ENCODE assay signal across 2 cellular contexts in genomic region chr9:83047839-83048775, GRCh38.
TF ChIP-seq lines count a peak whose summit lies in the region.

No MANE protein-coding gene starts in this region.

TF ChIP-seq in HepG2, 621 proteins besides CTCF, POLR2A, EP300 and RAD21:
- TF ChIP-seq PRMT3 (CRISPR knock-in tag; IDR thresholded peaks at IDR 0.05; ENCODE audit: borderline replicate concordance, low read depth) (no peak), ZBTB39 (CRISPR knock-in tag; IDR thresholded peaks at IDR 0.05) (no peak), IRX3 (CRISPR knock-in tag; IDR thresholded peaks at IDR 0.05; ENCODE audit: borderline replicate concordance, low read depth) (no peak), ZFP37 (CRISPR knock-in tag; IDR thresholded peaks at IDR 0.05; ENCODE audit: borderline replicate concordance) (no peak), RAD51 (IDR thresholded peaks at IDR 0.05; ENCODE audit: borderline replicate concordance) (no peak), AGO1 (IDR thresholded peaks at IDR 0.05; ENCODE audit: low read depth, low read length, poor library complexity, severe bottlenecking) (no peak), ZNF547 (CRISPR knock-in tag; IDR thresholded peaks at IDR 0.05) (no peak), KDM2A (CRISPR knock-in tag; IDR thresholded peaks at IDR 0.05; ENCODE audit: borderline replicate concordance, low read depth) (no peak), CHCHD3 (CRISPR knock-in tag; IDR thresholded peaks at IDR 0.05) (no peak), ZNF30 (CRISPR knock-in tag; IDR thresholded peaks at IDR 0.05) (no peak), ZBTB42 (CRISPR knock-in tag; IDR thresholded peaks at IDR 0.05) (no peak), ZNF10 (CRISPR knock-in tag; IDR thresholded peaks at IDR 0.05; ENCODE audit: borderline replicate concordance, low read depth) (no peak), ZNF703 (CRISPR knock-in tag; IDR thresholded peaks at IDR 0.05; ENCODE audit: borderline replicate concordance) (no peak), ZNF841 (CRISPR knock-in tag; IDR thresholded peaks at IDR 0.05; ENCODE audit: borderline replicate concordance) (no peak), GTF3A (CRISPR knock-in tag; conservative IDR thresholded peaks at IDR 0.05) (no peak), IRF9 (CRISPR knock-in tag; IDR thresholded peaks at IDR 0.05; ENCODE audit: borderline replicate concordance) (no peak)
TF ChIP-seq in HepG2: peak in this region for 0.

TF ChIP-seq in GM12878, 131 proteins besides CTCF, POLR2A, EP300 and RAD21:
- TF ChIP-seq ZNF24 (IDR thresholded peaks at IDR 0.05), result 0 out of 2 replicates have a peak, but pooled peaks have one; percentile 46
- no peak for TF ChIP-seq PAX8 (IDR thresholded peaks at IDR 0.05)
